8 cellular contexts compared by ENCODE assay signal in genomic region chr21:45974073-45975016, GRCh38. TPM values are rescaled to one million over a fixed set of nuclear protein-coding genes. Genes with fewer than 3 reads are reported as not detected.
DNase-seq lines count a peak whose midpoint lies in the region; ATAC-seq, FAIRE-seq and TF ChIP-seq lines count a peak whose summit lies in the region.

No MANE protein-coding gene starts in this region.

- H3K36me3 Mint-ChIP-seq in activated naive CD8-positive, alpha-beta T cell treated with anti-CD3 and anti-CD28 coated beads, Interleukin-2, amount 50 U/mL, for 24 hours (ENCODE audit: low read depth): no peaks in the 10 kb centered on the region

- H3K4me2 ChIP-seq in parathyroid adenoma (ENCODE audit: low read length): peak overlapping the region; percentile 93

- no peaks in the 10 kb centered on the region for H3K9me3 ChIP-seq in parathyroid adenoma (ENCODE audit: control insufficient read depth, low read length)

- H3K27me3 ChIP-seq in parathyroid adenoma (ENCODE audit: control insufficient read depth, insufficient read depth, low read length): no peaks in the 10 kb centered on the region

- H3K4me1 ChIP-seq in parathyroid adenoma: no peaks in the 10 kb centered on the region

- peak; percentile 79 for FAIRE-seq in HTR-8/SVneo (lab: Jason Lieb, UNC)

- H3K79me2 ChIP-seq in parathyroid adenoma: no peaks in the 10 kb centered on the region

- peak overlapping the region; percentile 82 for H3K27ac Mint-ChIP-seq in activated naive CD8-positive, alpha-beta T cell treated with anti-CD3 and anti-CD28 coated beads, Interleukin-2, amount 50 U/mL, for 24 hours

- no peaks in the 10 kb centered on the region for H3K36me3 ChIP-seq in parathyroid adenoma (ENCODE audit: control insufficient read depth, insufficient read depth, low read length)

- H3K4me3 Mint-ChIP-seq in activated naive CD8-positive, alpha-beta T cell treated with anti-CD3 and anti-CD28 coated beads, Interleukin-2, amount 50 U/mL, for 24 hours: peak overlapping the region; percentile 78

- peak overlapping the region; percentile 69 for H3K27ac ChIP-seq in parathyroid adenoma

- DNase-seq in ELF-1 (ENCODE audit: low read depth, low spot score) (peak; percentile 57), HTR-8/SVneo (ENCODE audit: insufficient read length, low spot score) (peak; percentile 64), left cardiac atrium (peak; percentile 74), NCI-H82 (lab: John Stamatoyannopoulos, UW) (no peak), NCI-H187 treated with DMSO at 0.1 percent for 48 hours (lab: John Stamatoyannopoulos, UW) (no peak)
- DNase-seq in activated naive CD8-positive, alpha-beta T cell treated with anti-CD3 and anti-CD28 coated beads, Interleukin-2, amount 50 U/mL, for 24 hours: no peak
- no peak for DNase-seq in stimulated activated CD8-positive, alpha-beta memory T cell treated with anti-CD3 and anti-CD28 coated beads, Interleukin-4, amount 100 ng/mL, for 48 hours

- no peak overlapping the region for H3K9ac ChIP-seq in parathyroid adenoma

- peak overlapping the region; percentile 83 for H2AFZ ChIP-seq in parathyroid adenoma

- no peak for TF ChIP-seq CTCF in parathyroid adenoma (IDR thresholded peaks at IDR 0.05)

- H3K4me1 Mint-ChIP-seq in activated naive CD8-positive, alpha-beta T cell treated with anti-CD3 and anti-CD28 coated beads, Interleukin-2, amount 50 U/mL, for 24 hours: peaks cover 36% of the 10 kb centered on the region

- ATAC-seq in activated naive CD8-positive, alpha-beta T cell treated with anti-CD3 and anti-CD28 coated beads, Interleukin-2, amount 50 U/mL, for 24 hours: peak; percentile 20
- ATAC-seq in left cardiac atrium: peak; percentile 10 to 33

- peaks cover 13% of the 10 kb centered on the region for H3K27me3 Mint-ChIP-seq in activated naive CD8-positive, alpha-beta T cell treated with anti-CD3 and anti-CD28 coated beads, Interleukin-2, amount 50 U/mL, for 24 hours

- intact Hi-C loops in left cardiac atrium (cut with DNase I): loop anchor here (5.0 to 10.0 kb wide), 3 partner anchors 123 to 250 kb away; partner anchors contain the start of genes COL6A2 (in 1 of the 2) and LSS (in 1 of the 2)

- no peaks in the 10 kb centered on the region for H3K9me3 Mint-ChIP-seq in activated naive CD8-positive, alpha-beta T cell treated with anti-CD3 and anti-CD28 coated beads, Interleukin-2, amount 50 U/mL, for 24 hours

- peak overlapping the region; percentile 71 for H3K4me3 ChIP-seq in parathyroid adenoma (ENCODE audit: low read depth, low read length)

RNA-seq across cellular contexts. Expression of gene COL6A1, which starts 7.2 kb away (rescaled TPM):
- total RNA-seq in left cardiac atrium: 100 to 1,000 TPM; 244 to 247 TPM

Comparison
In these comparisons a context has a peak if more than half of its experiments do, and no peak if none do; other contexts are left out.
1. DNase-seq: peak in ELF-1 (single experiment), HTR-8/SVneo (single experiment) and left cardiac atrium (single experiment); none in activated naive CD8-positive, alpha-beta T cell treated with anti-CD3 and anti-CD28 coated beads, Interleukin-2, amount 50 U/mL, for 24 hours (single experiment), stimulated activated CD8-positive, alpha-beta memory T cell treated with anti-CD3 and anti-CD28 coated beads, Interleukin-4, amount 100 ng/mL, for 48 hours (single experiment), NCI-H82 (single experiment) and NCI-H187 treated with DMSO at 0.1 percent for 48 hours (single experiment).